ENCODE assay signal across 1 cellular context in the genomic region with DNA sequence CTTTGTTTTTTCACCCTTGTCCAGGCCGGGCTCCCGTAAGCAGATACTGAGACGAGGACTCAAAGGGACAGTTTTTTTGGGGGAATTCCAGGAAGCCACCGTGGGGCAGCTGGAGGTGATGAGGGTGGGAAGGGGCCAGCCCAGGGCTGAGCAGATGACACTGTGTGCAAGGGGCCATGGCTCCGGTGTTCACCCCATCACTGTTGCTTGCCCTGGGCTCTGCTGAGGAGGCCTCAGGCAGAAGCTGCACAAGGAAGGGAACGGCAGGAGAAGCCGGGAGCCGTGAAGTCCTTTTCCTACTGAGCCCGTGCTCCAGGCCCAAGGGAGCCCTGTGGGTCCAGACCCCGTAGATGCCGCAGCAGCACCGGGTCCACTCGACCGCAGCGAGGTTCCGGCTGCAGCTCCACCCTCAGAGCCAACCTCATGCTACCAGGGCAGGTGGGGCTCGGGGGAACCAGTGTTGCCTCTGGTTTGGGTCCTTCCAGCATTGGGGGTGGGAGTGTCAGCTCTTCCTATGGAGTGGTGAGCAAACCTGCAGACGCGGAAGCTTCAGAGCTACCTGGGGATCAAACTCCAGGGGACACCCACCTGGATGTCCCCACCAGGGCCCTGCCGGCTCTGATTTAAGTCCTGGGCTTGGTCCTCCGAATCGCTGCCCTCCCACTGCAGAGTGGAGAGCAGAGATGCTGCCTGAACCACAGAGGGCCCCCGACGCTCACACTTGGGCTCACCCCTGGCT.
TF ChIP-seq lines count a peak whose summit lies in the region.

No MANE protein-coding gene starts in this region.

TF ChIP-seq in H1, 55 proteins besides CTCF, POLR2A, EP300 and RAD21:
- TF ChIP-seq TCF12 (IDR thresholded peaks at IDR 0.05; ENCODE audit: low read depth, low read length) (no peak), ASH2L (IDR thresholded peaks at IDR 0.05; ENCODE audit: low read length) (no peak), YY1 (IDR thresholded peaks at IDR 0.05; ENCODE audit: low read depth, low read length) (no peak), SP2 (IDR thresholded peaks at IDR 0.05; ENCODE audit: low read length) (no peak), NRF1 (IDR thresholded peaks at IDR 0.05; ENCODE audit: low read depth, low read length) (no peak), SIX5 (IDR thresholded peaks at IDR 0.05; ENCODE audit: low read depth, low read length) (no peak), CHD1 (IDR thresholded peaks at IDR 0.05; ENCODE audit: low read depth, low read length) (no peak), PHF8 (conservative IDR thresholded peaks at IDR 0.05; ENCODE audit: low read depth, low read length) (no peak), TEAD4 (IDR thresholded peaks at IDR 0.05; ENCODE audit: low read depth, low read length) (no peak), HDAC6 (IDR thresholded peaks at IDR 0.05; ENCODE audit: low read depth, low read length) (no peak), EGR1 (IDR thresholded peaks at IDR 0.05; ENCODE audit: borderline replicate concordance, low read depth, low read length) (no peak)
- TF ChIP-seq, protein P1, sequence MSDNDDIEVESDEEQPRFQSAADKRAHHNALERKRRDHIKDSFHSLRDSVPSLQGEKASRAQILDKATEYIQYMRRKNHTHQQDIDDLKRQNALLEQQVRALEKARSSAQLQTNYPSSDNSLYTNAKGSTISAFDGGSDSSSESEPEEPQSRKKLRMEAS (IDR thresholded peaks at IDR 0.05) = no peak
- TF ChIP-seq, protein P2, sequence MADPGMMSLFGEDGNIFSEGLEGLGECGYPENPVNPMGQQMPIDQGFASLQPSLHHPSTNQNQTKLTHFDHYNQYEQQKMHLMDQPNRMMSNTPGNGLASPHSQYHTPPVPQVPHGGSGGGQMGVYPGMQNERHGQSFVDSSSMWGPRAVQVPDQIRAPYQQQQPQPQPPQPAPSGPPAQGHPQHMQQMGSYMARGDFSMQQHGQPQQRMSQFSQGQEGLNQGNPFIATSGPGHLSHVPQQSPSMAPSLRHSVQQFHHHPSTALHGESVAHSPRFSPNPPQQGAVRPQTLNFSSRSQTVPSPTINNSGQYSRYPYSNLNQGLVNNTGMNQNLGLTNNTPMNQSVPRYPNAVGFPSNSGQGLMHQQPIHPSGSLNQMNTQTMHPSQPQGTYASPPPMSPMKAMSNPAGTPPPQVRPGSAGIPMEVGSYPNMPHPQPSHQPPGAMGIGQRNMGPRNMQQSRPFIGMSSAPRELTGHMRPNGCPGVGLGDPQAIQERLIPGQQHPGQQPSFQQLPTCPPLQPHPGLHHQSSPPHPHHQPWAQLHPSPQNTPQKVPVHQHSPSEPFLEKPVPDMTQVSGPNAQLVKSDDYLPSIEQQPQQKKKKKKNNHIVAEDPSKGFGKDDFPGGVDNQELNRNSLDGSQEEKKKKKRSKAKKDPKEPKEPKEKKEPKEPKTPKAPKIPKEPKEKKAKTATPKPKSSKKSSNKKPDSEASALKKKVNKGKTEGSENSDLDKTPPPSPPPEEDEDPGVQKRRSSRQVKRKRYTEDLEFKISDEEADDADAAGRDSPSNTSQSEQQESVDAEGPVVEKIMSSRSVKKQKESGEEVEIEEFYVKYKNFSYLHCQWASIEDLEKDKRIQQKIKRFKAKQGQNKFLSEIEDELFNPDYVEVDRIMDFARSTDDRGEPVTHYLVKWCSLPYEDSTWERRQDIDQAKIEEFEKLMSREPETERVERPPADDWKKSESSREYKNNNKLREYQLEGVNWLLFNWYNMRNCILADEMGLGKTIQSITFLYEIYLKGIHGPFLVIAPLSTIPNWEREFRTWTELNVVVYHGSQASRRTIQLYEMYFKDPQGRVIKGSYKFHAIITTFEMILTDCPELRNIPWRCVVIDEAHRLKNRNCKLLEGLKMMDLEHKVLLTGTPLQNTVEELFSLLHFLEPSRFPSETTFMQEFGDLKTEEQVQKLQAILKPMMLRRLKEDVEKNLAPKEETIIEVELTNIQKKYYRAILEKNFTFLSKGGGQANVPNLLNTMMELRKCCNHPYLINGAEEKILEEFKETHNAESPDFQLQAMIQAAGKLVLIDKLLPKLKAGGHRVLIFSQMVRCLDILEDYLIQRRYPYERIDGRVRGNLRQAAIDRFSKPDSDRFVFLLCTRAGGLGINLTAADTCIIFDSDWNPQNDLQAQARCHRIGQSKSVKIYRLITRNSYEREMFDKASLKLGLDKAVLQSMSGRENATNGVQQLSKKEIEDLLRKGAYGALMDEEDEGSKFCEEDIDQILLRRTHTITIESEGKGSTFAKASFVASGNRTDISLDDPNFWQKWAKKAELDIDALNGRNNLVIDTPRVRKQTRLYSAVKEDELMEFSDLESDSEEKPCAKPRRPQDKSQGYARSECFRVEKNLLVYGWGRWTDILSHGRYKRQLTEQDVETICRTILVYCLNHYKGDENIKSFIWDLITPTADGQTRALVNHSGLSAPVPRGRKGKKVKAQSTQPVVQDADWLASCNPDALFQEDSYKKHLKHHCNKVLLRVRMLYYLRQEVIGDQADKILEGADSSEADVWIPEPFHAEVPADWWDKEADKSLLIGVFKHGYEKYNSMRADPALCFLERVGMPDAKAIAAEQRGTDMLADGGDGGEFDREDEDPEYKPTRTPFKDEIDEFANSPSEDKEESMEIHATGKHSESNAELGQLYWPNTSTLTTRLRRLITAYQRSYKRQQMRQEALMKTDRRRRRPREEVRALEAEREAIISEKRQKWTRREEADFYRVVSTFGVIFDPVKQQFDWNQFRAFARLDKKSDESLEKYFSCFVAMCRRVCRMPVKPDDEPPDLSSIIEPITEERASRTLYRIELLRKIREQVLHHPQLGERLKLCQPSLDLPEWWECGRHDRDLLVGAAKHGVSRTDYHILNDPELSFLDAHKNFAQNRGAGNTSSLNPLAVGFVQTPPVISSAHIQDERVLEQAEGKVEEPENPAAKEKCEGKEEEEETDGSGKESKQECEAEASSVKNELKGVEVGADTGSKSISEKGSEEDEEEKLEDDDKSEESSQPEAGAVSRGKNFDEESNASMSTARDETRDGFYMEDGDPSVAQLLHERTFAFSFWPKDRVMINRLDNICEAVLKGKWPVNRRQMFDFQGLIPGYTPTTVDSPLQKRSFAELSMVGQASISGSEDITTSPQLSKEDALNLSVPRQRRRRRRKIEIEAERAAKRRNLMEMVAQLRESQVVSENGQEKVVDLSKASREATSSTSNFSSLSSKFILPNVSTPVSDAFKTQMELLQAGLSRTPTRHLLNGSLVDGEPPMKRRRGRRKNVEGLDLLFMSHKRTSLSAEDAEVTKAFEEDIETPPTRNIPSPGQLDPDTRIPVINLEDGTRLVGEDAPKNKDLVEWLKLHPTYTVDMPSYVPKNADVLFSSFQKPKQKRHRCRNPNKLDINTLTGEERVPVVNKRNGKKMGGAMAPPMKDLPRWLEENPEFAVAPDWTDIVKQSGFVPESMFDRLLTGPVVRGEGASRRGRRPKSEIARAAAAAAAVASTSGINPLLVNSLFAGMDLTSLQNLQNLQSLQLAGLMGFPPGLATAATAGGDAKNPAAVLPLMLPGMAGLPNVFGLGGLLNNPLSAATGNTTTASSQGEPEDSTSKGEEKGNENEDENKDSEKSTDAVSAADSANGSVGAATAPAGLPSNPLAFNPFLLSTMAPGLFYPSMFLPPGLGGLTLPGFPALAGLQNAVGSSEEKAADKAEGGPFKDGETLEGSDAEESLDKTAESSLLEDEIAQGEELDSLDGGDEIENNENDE (IDR thresholded peaks at IDR 0.05; ENCODE audit: insufficient replicate concordance, low read length) = no peak
- TF ChIP-seq, protein P3, sequence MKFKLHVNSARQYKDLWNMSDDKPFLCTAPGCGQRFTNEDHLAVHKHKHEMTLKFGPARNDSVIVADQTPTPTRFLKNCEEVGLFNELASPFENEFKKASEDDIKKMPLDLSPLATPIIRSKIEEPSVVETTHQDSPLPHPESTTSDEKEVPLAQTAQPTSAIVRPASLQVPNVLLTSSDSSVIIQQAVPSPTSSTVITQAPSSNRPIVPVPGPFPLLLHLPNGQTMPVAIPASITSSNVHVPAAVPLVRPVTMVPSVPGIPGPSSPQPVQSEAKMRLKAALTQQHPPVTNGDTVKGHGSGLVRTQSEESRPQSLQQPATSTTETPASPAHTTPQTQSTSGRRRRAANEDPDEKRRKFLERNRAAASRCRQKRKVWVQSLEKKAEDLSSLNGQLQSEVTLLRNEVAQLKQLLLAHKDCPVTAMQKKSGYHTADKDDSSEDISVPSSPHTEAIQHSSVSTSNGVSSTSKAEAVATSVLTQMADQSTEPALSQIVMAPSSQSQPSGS (IDR thresholded peaks at IDR 0.05; ENCODE audit: low read length) = no peak
